8 cellular contexts compared by ENCODE assay signal in the genomic region with DNA sequence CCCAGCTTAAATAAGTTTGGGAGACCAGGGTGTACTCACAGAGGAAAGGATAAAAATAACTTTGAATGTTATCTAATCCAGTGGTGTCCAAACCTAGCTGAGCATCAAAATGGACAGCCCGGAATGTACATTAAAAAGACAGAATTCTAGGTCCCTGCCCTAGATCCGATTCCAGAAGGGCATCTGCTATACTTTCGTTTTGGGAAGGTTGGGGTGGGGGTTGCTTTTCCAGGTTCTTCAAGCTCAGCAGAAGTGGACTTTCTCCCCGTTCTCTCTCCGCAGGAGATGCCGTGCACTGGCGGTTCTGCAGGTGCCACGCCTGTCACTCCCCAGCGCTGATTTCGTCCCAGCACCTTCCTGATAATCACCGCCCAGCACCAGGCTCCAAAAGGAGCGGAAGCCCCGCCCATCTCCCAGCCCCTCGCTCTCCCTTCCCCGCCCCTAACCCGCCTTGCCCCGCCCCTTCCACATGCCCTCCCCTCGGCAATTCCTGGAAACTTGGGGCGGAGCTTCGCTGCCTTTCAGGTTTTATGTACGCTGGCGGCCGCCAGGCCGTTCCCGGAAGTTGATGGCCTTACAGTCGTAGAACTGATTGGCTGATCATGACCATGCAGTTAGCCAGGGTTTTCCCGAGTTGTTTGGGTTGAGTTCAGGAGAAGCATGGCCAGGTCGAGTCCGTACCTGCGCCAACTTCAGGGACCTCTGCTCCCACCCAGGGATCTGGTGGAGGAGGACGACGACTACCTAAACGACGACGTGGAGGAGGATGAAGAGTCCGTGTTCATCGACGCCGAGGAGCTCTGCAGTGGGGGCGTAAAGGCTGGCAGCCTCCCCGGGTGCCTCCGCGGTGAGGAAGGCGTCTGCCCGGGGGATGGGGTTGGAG. TPM values are rescaled to one million over a fixed set of nuclear protein-coding genes. Genes with fewer than 3 reads are reported as not detected.
DNase-seq lines count a peak whose midpoint lies in the region; ATAC-seq and TF ChIP-seq lines count a peak whose summit lies in the region.

A gene (plus strand): TSS at position 550 of the 883 bp plus-strand sequence. CDS start 111 bp downstream, at position 661.

- H3K9ac ChIP-seq in mammary epithelial cell (ENCODE audit: insufficient read depth, low read length) (peak within 1 kb of the TSS; percentile 95), iPS-20b (ENCODE audit: low read depth, low read length) (peak within 1 kb of the TSS; percentile 79), skeletal muscle tissue (ENCODE audit: low read depth in 1 of 3, low read length in 3 of 3) (peak within 1 kb of the TSS; percentile 30 to 84 (median 76))

- H3K4me1 ChIP-seq in mammary epithelial cell (ENCODE audit: insufficient read depth, low read length) (peaks cover 12% of the 10 kb centered on the region), iPS-20b (ENCODE audit: insufficient read depth, low read length) (no peaks in the 10 kb centered on the region; the same call in 1 of the 2 replicates), skeletal muscle tissue (ENCODE audit: control insufficient read depth in 3 of 3, insufficient read depth in 3 of 3, low read length in 3 of 3) (peaks cover 0 to 4% (median 0%) of the 10 kb centered on the region in 3 donors)

- in situ Hi-C loops in mammary epithelial cell (cut with MboI; ENCODE audit: low sequenced_read_pairs in 2 of 2), result no loop called here

- TF ChIP-seq CTCF in VCaP (conservative IDR thresholded peaks at IDR 0.05), result no peak
- no peak for TF ChIP-seq CTCF in mammary epithelial cell (conservative IDR thresholded peaks at IDR 0.05 in 1 of 2, IDR thresholded peaks at IDR 0.05 in 1 of 2; ENCODE audit: extremely low read depth in 1 of 2, insufficient read depth in 1 of 2, low read depth in 1 of 2, low read length in 2 of 2)

- dilution Hi-C loops in mammary epithelial cell (cut with HindIII; ENCODE audit: low sequenced_read_pairs), result no loop called here

- H3K27me3 ChIP-seq in mammary epithelial cell (ENCODE audit: insufficient read depth, low read length) (no peaks in the 10 kb centered on the region), iPS-20b (ENCODE audit: insufficient read depth, low read length) (peaks cover 14% of the 10 kb centered on the region), skeletal muscle tissue (ENCODE audit: control insufficient read depth in 3 of 3, insufficient read depth in 3 of 3, low read length in 3 of 3) (no peaks in the 10 kb centered on the region)

- no TSS peak for BruUV-seq in mammary epithelial cell (replicated peaks; lab: Mats Ljungman, UMichigan)

- H3K4me2 ChIP-seq in mammary epithelial cell (ENCODE audit: insufficient read depth, low read depth, low read length), result peak within 1 kb of the TSS; percentile 88

- DNase-seq in AG08395 (ENCODE audit: low spot score) (peak; percentile 98), NCI-H2227 (lab: John Stamatoyannopoulos, UW; ENCODE audit: unreplicated experiment) (peak; percentile 96), mammary epithelial cell (peak; percentile 98)

- WGBS in mammary epithelial cell (ENCODE audit: low coverage, missing lambda C conversion rate), result 2% methylated on average over 37 of the region's 45 CpGs

- H3K4me3 ChIP-seq in mammary epithelial cell (replicated peaks in 1 of 3; ENCODE audit: insufficient read depth in 1 of 3, low read depth in 2 of 3, low read length in 3 of 3) (peak within 1 kb of the TSS; percentile 68 to 96 (median 74)), iPS-20b (ENCODE audit: low read length) (peak within 1 kb of the TSS; percentile 74), skeletal muscle tissue (ENCODE audit: low read length in 3 of 3) (peak within 1 kb of the TSS; percentile 87 to 95 (median 94))

- CTCF ChIA-PET in mammary epithelial cell (lab: Charles Lee; ENCODE audit: low non-redundant PET), result interaction anchor here (0.9 kb wide), 1 partner anchor 133 kb away, joined by 6 read pairs; a partner anchor contains a TSS

- H3K27ac ChIP-seq in VCaP, result peak within 1 kb of the TSS; percentile 58
- H3K27ac ChIP-seq in mammary epithelial cell (ENCODE audit: insufficient read depth, low read depth, low read length), result peak within 1 kb of the TSS; percentile 81
- no peak within 1 kb of the TSS for H3K27ac ChIP-seq in iPS-20b (ENCODE audit: low read length)
- peak within 1 kb of the TSS; percentile 65 for H3K27ac ChIP-seq in skeletal muscle tissue (ENCODE audit: low read depth, low read length)

- H3K9me3 ChIP-seq in mammary epithelial cell (replicated peaks; ENCODE audit: insufficient read depth, low read length) (no peaks in the 10 kb centered on the region), iPS-20b (ENCODE audit: insufficient read depth, low read depth, low read length) (no peaks in the 10 kb centered on the region), skeletal muscle tissue (ENCODE audit: control insufficient read depth in 3 of 3, low read length in 3 of 3) (no peaks in the 10 kb centered on the region)

- no peaks in the 10 kb centered on the region for H3K36me3 ChIP-seq in mammary epithelial cell (ENCODE audit: insufficient read depth, low read length)
- peaks cover 16% of the 10 kb centered on the region for H3K36me3 ChIP-seq in iPS-20b (ENCODE audit: insufficient read depth, low read depth, low read length)
- H3K36me3 ChIP-seq in skeletal muscle tissue (ENCODE audit: control insufficient read depth in 3 of 3, insufficient read depth in 3 of 3, low read length in 3 of 3), result no peaks in the 10 kb centered on the region

- ATAC-seq in GM18909 (IDR thresholded peaks at IDR 0.05; ENCODE audit: poor library complexity, unreplicated experiment) (peak; percentile 95), HG03159 (IDR thresholded peaks at IDR 0.05; ENCODE audit: unreplicated experiment) (peak; percentile 91)

- no peaks in the 10 kb centered on the region for H4K20me1 ChIP-seq in mammary epithelial cell (ENCODE audit: insufficient read depth, low read length)

- intact Hi-C loops in mammary epithelial cell (cut with micrococcal nuclease), result no loop called here

- H3K79me2 ChIP-seq in mammary epithelial cell (ENCODE audit: insufficient read depth, low read length), result no peaks in the 10 kb centered on the region

- H2AFZ ChIP-seq in mammary epithelial cell (ENCODE audit: low read depth, low read length), result peak within 1 kb of the TSS; percentile 100

RNA-seq across cellular contexts. Expression of the gene that starts here (rescaled TPM):
- total RNA-seq in mammary epithelial cell (1 to 10 TPM; 4.6 to 5.0 TPM), skeletal muscle tissue (2.6 TPM)
- polyA plus RNA-seq in mammary epithelial cell, result 0.79 TPM
- 2.6 TPM for polyA minus RNA-seq in mammary epithelial cell
